14 cellular contexts compared by ENCODE assay signal in genomic region chr3:34109846-34110245, GRCh38.
DNase-seq lines count a peak whose midpoint lies in the region; ATAC-seq, FAIRE-seq and TF ChIP-seq lines count a peak whose summit lies in the region.
"Had no signal": no experiment of that assay in that cellular context is flagged by ENCODE, and none has a peak within 500 bp of the region (broad histone marks: within the 10 kb centered on the region; RNA-seq: fewer than 3 reads in every experiment).

No MANE protein-coding gene starts in this region.

- 0% methylated on average over 2 of the region's 2 CpGs for WGBS in K562 (ENCODE audit: insufficient coverage, low coverage, missing lambda C conversion rate)

- peak; percentile 49 for ATAC-seq in GM18867 (IDR thresholded peaks at IDR 0.05; ENCODE audit: unreplicated experiment)
- peak; percentile 52 for ATAC-seq in GM21529 (IDR thresholded peaks at IDR 0.05; ENCODE audit: unreplicated experiment)
- peak; percentile 58 for ATAC-seq in HG03342 (IDR thresholded peaks at IDR 0.05; ENCODE audit: unreplicated experiment)
- ATAC-seq in K562, result no peak
- ATAC-seq: activated CD8-positive, alpha-beta T cell treated with anti-CD3 and anti-CD28 coated beads for 36 hours; activated naive CD4-positive, alpha-beta T cell treated with anti-CD3 and anti-CD28 coated beads, Interleukin-2, amount 50 U/mL, for 72 hours; pancreas had no signal

- no peak for FAIRE-seq in K562 (lab: Jason Lieb, UNC)
- FAIRE-seq: pancreas had no signal

- TF ChIP-seq CTCF in K562 (IDR thresholded peaks at IDR 0.05 in 2 of 3, conservative IDR thresholded peaks at IDR 0.05 in 1 of 3; ENCODE audit: insufficient read depth in 2 of 3, low read depth in 1 of 3, low read length in 3 of 3), result no peak
- TF ChIP-seq CTCF in right atrium auricular region (IDR thresholded peaks at IDR 0.05), result no peak

- in situ Hi-C loops in K562 (cut with MboI), result no loop called here

- intact Hi-C loops in K562 (cut with micrococcal nuclease) (loop anchor here (5.0 to 10.0 kb wide), 2 partner anchors 155 to 228 kb away; no protein-coding TSS in a partner anchor), posterior vena cava (cut with DNase I) (no loop called here)

- H2AFZ ChIP-seq in K562 (ENCODE audit: low read depth, low read length), result no peak overlapping the region

- H3K4me1 ChIP-seq in K562 (replicated peaks in 1 of 2; ENCODE audit: control insufficient read depth in 2 of 2, insufficient read depth in 2 of 2, low read length in 2 of 2) (no peaks in the 10 kb centered on the region; a peak in 1 of 5 replicates), right atrium auricular region (no peaks in the 10 kb centered on the region)
- H3K4me1 ChIP-seq: pancreas had no signal

- H3K9me3 ChIP-seq in K562 (replicated peaks; ENCODE audit: control insufficient read depth, insufficient read depth, low read depth, low read length) (no peaks in the 10 kb centered on the region), right atrium auricular region (no peaks in the 10 kb centered on the region)
- H3K9me3 ChIP-seq: pancreas had no signal

- H3K9me1 ChIP-seq in K562 (ENCODE audit: control insufficient read depth, insufficient read depth, low read length), result no peaks in the 10 kb centered on the region

- TF ChIP-seq RAD21 in K562 (CRISPR knock-in tag; conservative IDR thresholded peaks at IDR 0.05 in 1 of 2, IDR thresholded peaks at IDR 0.05 in 1 of 2), result no peak

- POLR2A ChIA-PET in K562 (lab: Yijun Ruan, JAX), result no interaction called here

- no peak for TF ChIP-seq EP300 in K562 (IDR thresholded peaks at IDR 0.05; ENCODE audit: low read length)

- BruUV-seq in K562 (replicated peaks; lab: Mats Ljungman, UMichigan), result no TSS peak

- CTCF ChIA-PET in K562 (lab: Yijun Ruan, JAX; ENCODE audit: low intra/inter-chr PET ratio), result no interaction called here

- H3K36me3 ChIP-seq in K562 (ENCODE audit: control insufficient read depth, insufficient read depth, low read length) (no peaks in the 10 kb centered on the region), right atrium auricular region (no peaks in the 10 kb centered on the region)
- H3K36me3 ChIP-seq: pancreas had no signal

- H3K9ac ChIP-seq in K562 (ENCODE audit: insufficient read depth in 1 of 2, low read depth in 2 of 2, low read length in 2 of 2), result no peak overlapping the region

- no peaks in the 10 kb centered on the region for H3K27me3 ChIP-seq in K562 (ENCODE audit: control insufficient read depth in 2 of 2, insufficient read depth in 2 of 2, low read length in 2 of 2)
- H3K27me3 ChIP-seq in right atrium auricular region, result no peaks in the 10 kb centered on the region
- H3K27me3 ChIP-seq: pancreas had no signal

- DNase-seq in K562 (ENCODE audit: extremely low read depth in 1 of 4, low spot score in 3 of 4) (no peak), posterior vena cava (ENCODE audit: low spot score) (no peak), right atrium auricular region (ENCODE audit: low spot score) (no peak)
- DNase-seq in stimulated activated CD4-positive, alpha-beta T cell treated with anti-CD3 and anti-CD28 coated beads, Interleukin-2, amount 100 ng/mL, for 48 hours, result no peak
- DNase-seq in stimulated activated CD4-positive, alpha-beta T cell treated with anti-CD3 and anti-CD28 coated beads, Interleukin-12 subunit alpha, Interleukin-12 subunit beta, amount 100 ng/mL, for 4 hours, result no peak
- DNase-seq: activated CD8-positive, alpha-beta T cell treated with anti-CD3 and anti-CD28 coated beads for 36 hours; HCEC 1CT; NCI-H146; pancreas; stimulated activated CD4-positive, alpha-beta T cell treated with anti-CD3 and anti-CD28 coated beads, Interleukin-1b, Interleukin-23, amount 100 ng/mL, for 48 hours had no signal

- no peak overlapping the region for H3K4me3 ChIP-seq in K562
- no peak overlapping the region for H3K4me3 ChIP-seq in right atrium auricular region
- H3K4me3 ChIP-seq: pancreas had no signal

- no peaks in the 10 kb centered on the region for H4K20me1 ChIP-seq in K562 (replicated peaks; ENCODE audit: control insufficient read depth, insufficient read depth, low read length)

- H3K4me2 ChIP-seq in K562 (ENCODE audit: insufficient read depth, low read length), result no peak overlapping the region

- H3K79me2 ChIP-seq in K562 (ENCODE audit: control insufficient read depth, insufficient read depth, low read length), result no peaks in the 10 kb centered on the region

- no peak for TF ChIP-seq POLR2A in K562 (conservative IDR thresholded peaks at IDR 0.05)

- H3K27ac ChIP-seq in K562 (ENCODE audit: extremely low read depth, low read depth, low read length) (no peak overlapping the region), right atrium auricular region (no peak overlapping the region)
- H3K27ac ChIP-seq: pancreas had no signal

TF ChIP-seq in K562, 482 proteins besides CTCF, POLR2A, EP300 and RAD21:
- no peak for TF ChIP-seq ZNF561 (CRISPR knock-in tag; conservative IDR thresholded peaks at IDR 0.05)
- no peak for TF ChIP-seq HMG20A (CRISPR knock-in tag; conservative IDR thresholded peaks at IDR 0.05)
- TF ChIP-seq KDM1A (IDR thresholded peaks at IDR 0.05), result no peak
- no peak for TF ChIP-seq GATAD2A (IDR thresholded peaks at IDR 0.05)
- TF ChIP-seq SPI1 (IDR thresholded peaks at IDR 0.05; ENCODE audit: borderline replicate concordance, low read depth, low read length), result 0 out of 2 replicates have a peak, but pooled peaks have one; percentile 5
- no peak for TF ChIP-seq ZNF780A (CRISPR knock-in tag; IDR thresholded peaks at IDR 0.05)
